ENCODE assay signal across 10 cellular contexts in genomic region chr13:43269037-43269476, GRCh38.
A peak's percentile ranks its signal among the peaks of the same experiment; 100 is the strongest.
DNase-seq lines count a peak whose midpoint lies in the region; ATAC-seq, FAIRE-seq and TF ChIP-seq lines count a peak whose summit lies in the region.
"Had no signal": no experiment of that assay in that cellular context is flagged by ENCODE, and none has a peak within 500 bp of the region (broad histone marks: within the 10 kb centered on the region; RNA-seq: fewer than 3 reads in every experiment).

No MANE protein-coding gene starts in this region.

- TF ChIP-seq EP300 in HepG2 (IDR thresholded peaks at IDR 0.05; ENCODE audit: low read depth in 2 of 2, low read length in 2 of 2): no peak
- TF ChIP-seq EP300 in HepG2 (CRISPR knock-in tag; IDR thresholded peaks at IDR 0.05; ENCODE audit: borderline replicate concordance): no peak

- H3K4me2 ChIP-seq in HepG2 (ENCODE audit: low read depth, low read length): no peak overlapping the region

- H3K4me3 ChIP-seq in choroid plexus epithelial cell (ENCODE audit: low read depth, low read length) (peak overlapping the region; percentile 15), HepG2 (replicated peaks in 1 of 3; ENCODE audit: insufficient read depth in 1 of 3, low read depth in 2 of 3, low read length in 3 of 3) (no peak overlapping the region), upper lobe of right lung (no peak overlapping the region)

- no peak overlapping the region for H2AFZ ChIP-seq in HepG2 (ENCODE audit: low read length)

- no peaks in the 10 kb centered on the region for H4K20me1 ChIP-seq in HepG2 (ENCODE audit: insufficient read depth, low read length)

- no peak for FAIRE-seq in HepG2 (lab: Jason Lieb, UNC)

- CTCF ChIA-PET in HepG2 (lab: Yijun Ruan, JAX; ENCODE audit: low intra/inter-chr PET ratio, low total read pairs): no interaction called here

- H3K36me3 ChIP-seq in HepG2 (replicated peaks in 1 of 2; ENCODE audit: control insufficient read depth in 1 of 2, insufficient read depth in 2 of 2, low read length in 2 of 2) (no peaks in the 10 kb centered on the region), upper lobe of right lung (no peaks in the 10 kb centered on the region)
- H3K36me3 ChIP-seq: neutrophil had no signal

- no peaks in the 10 kb centered on the region; a peak in 1 of 5 replicates for H3K27me3 ChIP-seq in HepG2 (ENCODE audit: control insufficient read depth in 1 of 2, insufficient read depth in 2 of 2, low read length in 2 of 2)
- H3K27me3 ChIP-seq in upper lobe of right lung: no peaks in the 10 kb centered on the region
- H3K27me3 ChIP-seq: neutrophil had no signal

- no peaks in the 10 kb centered on the region for H3K79me2 ChIP-seq in HepG2 (ENCODE audit: insufficient read depth, low read length)

- BruUV-seq in HepG2 (replicated peaks; lab: Mats Ljungman, UMichigan): no TSS peak

- no peaks in the 10 kb centered on the region for H3K9me3 ChIP-seq in HepG2 (ENCODE audit: low read length)
- no peaks in the 10 kb centered on the region for H3K9me3 ChIP-seq in upper lobe of right lung
- H3K9me3 ChIP-seq: neutrophil had no signal

- no peak for TF ChIP-seq POLR2A in HepG2 (IDR thresholded peaks at IDR 0.05; ENCODE audit: insufficient read depth in 1 of 2, low read depth in 2 of 2, low read length in 2 of 2)

- in situ Hi-C loops in HepG2 (cut with HindIII; ENCODE audit: extremely low pct_ligation_motif_present, low pct_unique_long_range_greater_than_20kb): no loop called here

- TF ChIP-seq CTCF in choroid plexus epithelial cell (conservative IDR thresholded peaks at IDR 0.05; ENCODE audit: low read depth, low read length) (no peak), HepG2 (CRISPR knock-in tag; IDR thresholded peaks at IDR 0.05) (no peak), upper lobe of right lung (IDR thresholded peaks at IDR 0.05) (no peak)

- TF ChIP-seq RAD21 in HepG2 (CRISPR knock-in tag; IDR thresholded peaks at IDR 0.05): no peak

- POLR2A ChIA-PET in HepG2 (lab: Yijun Ruan, JAX): no interaction called here

- 0% methylated on average over 5 of the region's 5 CpGs for WGBS in HepG2 (ENCODE audit: low lambda C conversion rate)

- intact Hi-C loops in HepG2 (cut with micrococcal nuclease; ENCODE audit: unreplicated experiment): no loop called here
- intact Hi-C loops in upper lobe of right lung (cut with DNase I): no loop called here

- no peak overlapping the region for H3K9ac ChIP-seq in HepG2 (ENCODE audit: insufficient read depth, low read depth, low read length)

- H3K4me1 ChIP-seq in HepG2 (ENCODE audit: insufficient read depth, low read length): peaks cover 10% of the 10 kb centered on the region; the same call in 1 of the 2 replicates
- peaks cover 7% of the 10 kb centered on the region for H3K4me1 ChIP-seq in upper lobe of right lung

- DNase-seq in LHCN-M2 (ENCODE audit: low read depth) (peak; percentile 91), choroid plexus epithelial cell (ENCODE audit: low read depth) (peak; percentile 96), HepG2 (ENCODE audit: low spot score) (peak; percentile 72), upper lobe of right lung (no peak), NCI-H345 (lab: John Stamatoyannopoulos, UW) (no peak), DMS153 (lab: John Stamatoyannopoulos, UW) (no peak)
- DNase-seq: activated CD4-positive, alpha-beta memory T cell treated with anti-CD3 and anti-CD28 coated beads for 36 hours; NCI-H524 treated with DMSO at 0.1 percent for 48 hours had no signal

- no peak overlapping the region for H3K27ac ChIP-seq in HepG2 (ENCODE audit: extremely low read length, insufficient read depth, low read length)
- no peak overlapping the region for H3K27ac ChIP-seq in upper lobe of right lung
- H3K27ac ChIP-seq: neutrophil had no signal

- ATAC-seq in HepG2: peak; percentile 89
- ATAC-seq in upper lobe of right lung: peak; percentile 93
- ATAC-seq in HG03045 (IDR thresholded peaks at IDR 0.05; ENCODE audit: unreplicated experiment): no peak

TF ChIP-seq in HepG2, 621 proteins besides CTCF, POLR2A, EP300 and RAD21 (continues in another document):
- TF ChIP-seq REPIN1 (CRISPR knock-in tag; IDR thresholded peaks at IDR 0.05; ENCODE audit: borderline replicate concordance, low read depth) (no peak), MTERF4 (CRISPR knock-in tag; IDR thresholded peaks at IDR 0.05) (no peak), RARG (CRISPR knock-in tag; IDR thresholded peaks at IDR 0.05; ENCODE audit: low read depth) (no peak), TBX3 (IDR thresholded peaks at IDR 0.05; ENCODE audit: borderline replicate concordance) (0 out of 2 replicates have a peak, but pooled peaks have one; percentile 36), ARID5B (CRISPR knock-in tag; IDR thresholded peaks at IDR 0.05) (peak; percentile 31), ZNF607 (CRISPR knock-in tag; IDR thresholded peaks at IDR 0.05; ENCODE audit: borderline replicate concordance) (no peak), ZNF784 (CRISPR knock-in tag; IDR thresholded peaks at IDR 0.05; ENCODE audit: borderline replicate concordance) (no peak), TIGD3 (CRISPR knock-in tag; IDR thresholded peaks at IDR 0.05; ENCODE audit: borderline replicate concordance) (no peak), MXD3 (CRISPR knock-in tag; IDR thresholded peaks at IDR 0.05) (no peak), CREB3 (CRISPR knock-in tag; IDR thresholded peaks at IDR 0.05) (no peak), ZMYM4 (CRISPR knock-in tag; IDR thresholded peaks at IDR 0.05) (no peak), FOSL2 (CRISPR knock-in tag; IDR thresholded peaks at IDR 0.05) (peak; percentile 87), HMG20B (CRISPR knock-in tag; conservative IDR thresholded peaks at IDR 0.05) (peak; percentile 92), ZBTB21 (CRISPR knock-in tag; IDR thresholded peaks at IDR 0.05) (no peak)

Comparison
In these comparisons a context has a peak if more than half of its experiments do, and no peak if none do; other contexts are left out.
1. DNase-seq: peak in LHCN-M2 (single experiment), choroid plexus epithelial cell (single experiment) and HepG2 (single experiment); none in upper lobe of right lung (single experiment), NCI-H345 (single experiment) and DMS153 (single experiment).